25 cellular contexts compared by ENCODE assay signal in genomic region chr1:24253569-24253968, GRCh38.
DNase-seq lines count a peak whose midpoint lies in the region; ATAC-seq and TF ChIP-seq lines count a peak whose summit lies in the region.
"Had no signal": no experiment of that assay in that cellular context is flagged by ENCODE, and none has a peak within 500 bp of the region (broad histone marks: within the 10 kb centered on the region; RNA-seq: fewer than 3 reads in every experiment).

No MANE protein-coding gene starts in this region.

- TF ChIP-seq CTCF in GM12872 (IDR thresholded peaks at IDR 0.05; ENCODE audit: insufficient read depth, low read depth, low read length) (peak; percentile 42), choroid plexus epithelial cell (conservative IDR thresholded peaks at IDR 0.05; ENCODE audit: low read depth, low read length) (peak; percentile 16), osteoblast (IDR thresholded peaks at IDR 0.05; ENCODE audit: extremely low read depth, low read depth, low read length) (peak; percentile 12), coronary artery (IDR thresholded peaks at IDR 0.05) (no peak)

- H3K79me2 ChIP-seq in Karpas-422 (ENCODE audit: low read length) (no peaks in the 10 kb centered on the region), osteoblast (ENCODE audit: insufficient read depth, low read length) (no peaks in the 10 kb centered on the region)

- no peak overlapping the region for H3K9ac ChIP-seq in Karpas-422 (ENCODE audit: low read length)
- H3K9ac ChIP-seq: SK-N-SH had no signal

- DNase-seq in Karpas-422: peak; percentile 47
- no peak for DNase-seq in choroid plexus epithelial cell (ENCODE audit: low read depth)
- DNase-seq in osteoblast (ENCODE audit: insufficient read length, low spot score, missing footprints): no peak
- no peak for DNase-seq in T-helper 17 cell
- no peak for DNase-seq in coronary artery (ENCODE audit: low spot score)
- DNase-seq in ureter (ENCODE audit: low spot score): no peak
- DNase-seq: activated CD4-positive, alpha-beta T cell treated with anti-CD3 and anti-CD28 coated beads, Interleukin-2, amount 10 ng/mL, durations not matched to agents 24 days and 14 days; activated naive CD4-positive, alpha-beta T cell; activated T-cell treated with anti-CD3 and anti-CD28 coated beads, Interleukin-2, amount 50 U/mL, for 4 hours; adrenal gland; hippocampal formation; KG1; midbrain; MV-4-11; naive thymus-derived CD8-positive, alpha-beta T cell; NCI-H2171; NCI-H526 treated with DMSO at 0.1 percent for 48 hours; retina; SK-N-SH had no signal

- H3K4me3 ChIP-seq in Karpas-422 (ENCODE audit: low read length): no peak overlapping the region
- H3K4me3 ChIP-seq in choroid plexus epithelial cell (ENCODE audit: low read depth, low read length): no peak overlapping the region
- H3K4me3 ChIP-seq in osteoblast (ENCODE audit: insufficient read depth, low read length): no peak overlapping the region
- H3K4me3 ChIP-seq in coronary artery: no peak overlapping the region
- H3K4me3 ChIP-seq: adrenal gland, gastroesophageal sphincter, smooth muscle cell, suprapubic skin had no signal

- H2AFZ ChIP-seq in Karpas-422 (ENCODE audit: low read length): 0 out of 2 replicates have a peak overlapping the region, but pooled peaks have one; percentile 42
- no peak overlapping the region for H2AFZ ChIP-seq in osteoblast (ENCODE audit: low read length)

- H3K27me3 ChIP-seq in Karpas-422 (ENCODE audit: low read length): no peaks in the 10 kb centered on the region
- peaks cover 6% of the 10 kb centered on the region for H3K27me3 ChIP-seq in osteoblast (ENCODE audit: insufficient read depth, low read length)
- H3K27me3 ChIP-seq: adrenal gland, suprapubic skin had no signal

- no peak overlapping the region for H3K27ac ChIP-seq in Karpas-422 (ENCODE audit: low read length)
- H3K27ac ChIP-seq in osteoblast (ENCODE audit: low read depth, low read length): no peak overlapping the region
- no peak overlapping the region for H3K27ac ChIP-seq in coronary artery
- H3K27ac ChIP-seq: adrenal gland, gastroesophageal sphincter, suprapubic skin had no signal

- H3K27ac Mint-ChIP-seq in T-helper 17 cell: no peak overlapping the region
- H3K27ac Mint-ChIP-seq: activated CD4-positive, alpha-beta T cell treated with anti-CD3 and anti-CD28 coated beads, Interleukin-2, amount 10 ng/mL, durations not matched to agents 24 days and 14 days; brain; naive thymus-derived CD8-positive, alpha-beta T cell had no signal

- H3K4me2 ChIP-seq in Karpas-422 (ENCODE audit: low read depth, low read length, poor library complexity, severe bottlenecking) (no peak overlapping the region), osteoblast (ENCODE audit: insufficient read depth, low read length) (no peak overlapping the region)
- H3K4me2 ChIP-seq: SK-N-SH, smooth muscle cell had no signal

- H3K27me3 Mint-ChIP-seq in T-helper 17 cell: peaks cover 6% of the 10 kb centered on the region

- H3K4me1 Mint-ChIP-seq in T-helper 17 cell: no peaks in the 10 kb centered on the region
- H3K4me1 Mint-ChIP-seq: activated CD4-positive, alpha-beta T cell treated with anti-CD3 and anti-CD28 coated beads, Interleukin-2, amount 10 ng/mL, durations not matched to agents 24 days and 14 days; brain had no signal

- H3K9me3 ChIP-seq in Karpas-422 (ENCODE audit: low read length) (no peaks in the 10 kb centered on the region), osteoblast (ENCODE audit: low read depth, low read length) (no peaks in the 10 kb centered on the region), T-helper 17 cell (ENCODE audit: control insufficient read depth, low read length, poor library complexity, severe bottlenecking) (no peaks in the 10 kb centered on the region)
- H3K9me3 ChIP-seq: adrenal gland, SK-N-SH, suprapubic skin had no signal

- ATAC-seq in T-helper 17 cell: no peak
- ATAC-seq: activated T-cell treated with anti-CD3 and anti-CD28 coated beads, Interleukin-2, amount 50 U/mL, for 4 hours; gastroesophageal sphincter; naive thymus-derived CD8-positive, alpha-beta T cell had no signal

- no peak overlapping the region for H3K4me3 Mint-ChIP-seq in T-helper 17 cell
- H3K4me3 Mint-ChIP-seq: activated CD4-positive, alpha-beta T cell treated with anti-CD3 and anti-CD28 coated beads, Interleukin-2, amount 10 ng/mL, durations not matched to agents 24 days and 14 days; activated T-cell treated with anti-CD3 and anti-CD28 coated beads, Interleukin-2, amount 50 U/mL, for 4 hours; brain; CD14-positive monocyte; naive thymus-derived CD8-positive, alpha-beta T cell had no signal

- no peaks in the 10 kb centered on the region for H3K36me3 ChIP-seq in Karpas-422 (ENCODE audit: insufficient read depth, low read length)
- no peaks in the 10 kb centered on the region for H3K36me3 ChIP-seq in osteoblast (ENCODE audit: insufficient read depth, low read length)
- H3K36me3 ChIP-seq: adrenal gland, gastroesophageal sphincter, suprapubic skin had no signal

- no peaks in the 10 kb centered on the region for H3K36me3 Mint-ChIP-seq in T-helper 17 cell (ENCODE audit: low read depth)
- H3K36me3 Mint-ChIP-seq: brain; CD14-positive monocyte; naive thymus-derived CD8-positive, alpha-beta T cell had no signal

- H4K20me1 ChIP-seq in Karpas-422 (ENCODE audit: insufficient read depth, low read depth, low read length) (no peaks in the 10 kb centered on the region), osteoblast (ENCODE audit: insufficient read depth, low read length) (no peaks in the 10 kb centered on the region)

- H3K9me2 ChIP-seq in Karpas-422 (replicated peaks; ENCODE audit: insufficient read depth, low read length): no peaks in the 10 kb centered on the region
- H3K9me2 ChIP-seq: SK-N-SH had no signal

- H3K4me1 ChIP-seq in Karpas-422 (ENCODE audit: low read length): no peaks in the 10 kb centered on the region
- no peaks in the 10 kb centered on the region for H3K4me1 ChIP-seq in osteoblast (ENCODE audit: insufficient read depth, low read length)
- H3K4me1 ChIP-seq: adrenal gland, gastroesophageal sphincter, suprapubic skin had no signal
